8 cellular contexts compared by ENCODE assay signal in the genomic region with DNA sequence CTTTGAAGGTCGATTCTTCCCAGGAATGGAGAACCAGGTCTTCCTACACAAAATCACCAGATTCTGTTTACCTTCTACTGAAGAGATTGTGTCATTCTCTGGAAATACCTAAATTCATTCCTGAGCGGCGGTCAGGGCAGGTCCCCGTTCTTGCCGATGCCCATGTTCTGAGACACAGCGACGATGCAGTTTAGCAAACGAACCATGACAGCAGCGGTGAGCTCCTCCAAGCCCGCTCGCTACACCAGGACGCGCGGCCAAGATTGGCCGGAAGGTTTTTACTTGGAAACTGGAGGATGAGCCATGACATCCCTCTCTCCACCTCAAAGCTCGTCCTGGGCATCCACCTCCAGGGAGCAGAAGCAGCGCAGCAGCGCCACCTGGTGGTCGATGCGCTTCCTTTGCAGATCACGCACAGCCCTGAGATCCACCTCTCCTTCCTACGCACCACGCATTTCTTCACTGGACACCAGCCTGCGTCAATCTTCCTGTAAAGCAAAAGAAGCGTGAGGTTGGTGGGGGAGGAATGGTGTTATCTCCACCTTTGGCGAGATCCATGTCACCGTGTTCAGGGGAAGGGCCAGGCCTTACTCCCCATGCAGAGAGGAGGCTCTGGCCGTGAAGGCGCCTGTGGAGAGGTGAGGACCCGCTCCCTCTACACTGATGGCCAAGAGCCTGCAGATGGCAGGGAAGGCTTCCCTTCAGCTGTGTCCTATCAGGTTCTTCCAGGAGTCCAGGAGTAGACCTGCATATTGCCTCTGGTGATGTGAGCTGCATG. TPM values are rescaled to one million over a fixed set of nuclear protein-coding genes. Genes with fewer than 3 reads are reported as not detected.
DNase-seq lines count a peak whose midpoint lies in the region; ATAC-seq and TF ChIP-seq lines count a peak whose summit lies in the region.

No MANE protein-coding gene starts in this region.

- DNase-seq in GM12864 (ENCODE audit: low read depth) (peak; percentile 68), NCI-H2227 treated with DMSO at 0.1 percent for 48 hours (lab: John Stamatoyannopoulos, UW) (peak; percentile 81), cerebellar nuclear complex (lab: John Stamatoyannopoulos, UW) (peak; percentile 80 to 89), left colon (peak; percentile 82 to 94)
- DNase-seq in activated CD4-positive, alpha-beta T cell treated with anti-CD3 and anti-CD28 coated beads for 1 hour = peak; percentile 86
- DNase-seq in stimulated activated CD4-positive, alpha-beta T cell treated with anti-CD3 and anti-CD28 coated beads, Interleukin-1b, Interleukin-23, amount 100 ng/mL, for 4 hours (ENCODE audit: low read depth in 2 of 2) = peak; percentile 83 to 91

- ATAC-seq in HG03039 (IDR thresholded peaks at IDR 0.05; ENCODE audit: unreplicated experiment) (peak; percentile 79), left colon (peak; percentile 99), GM19397 (IDR thresholded peaks at IDR 0.05; ENCODE audit: unreplicated experiment) (no peak)

- H3K4me3 ChIP-seq in GM12864 (ENCODE audit: low read depth, low read length) = peak overlapping the region; percentile 48

- intact Hi-C loops in left colon (cut with DNase I, micrococcal nuclease) = loop anchor here (5.0 kb wide), 2 partner anchors 170 to 230 kb away; a partner anchor contains a TSS

- peak; percentile 98 for TF ChIP-seq CTCF in GM12864 (IDR thresholded peaks at IDR 0.05; ENCODE audit: low read depth, low read length, missing control alignments)

RNA-seq across cellular contexts. Expression of a gene that starts 9.9 kb away (rescaled TPM):
- total RNA-seq in left colon = 1,000 to 10,000 TPM; 1,508 to 2,239 TPM

RNA-seq across cellular contexts. Expression of a gene that starts 36.5 kb away (rescaled TPM):
- 10 to 100 TPM; 18.5 to 23.7 TPM for total RNA-seq in left colon
